8 cellular contexts compared by ENCODE assay signal in genomic region chr21:33238146-33238545, GRCh38. TPM values are rescaled to one million over a fixed set of nuclear protein-coding genes. Genes with fewer than 3 reads are reported as not detected.
DNase-seq lines count a peak whose midpoint lies in the region; ATAC-seq, FAIRE-seq and TF ChIP-seq lines count a peak whose summit lies in the region.
"Had no signal": no experiment of that assay in that cellular context is flagged by ENCODE, and none has a peak within 500 bp of the region (broad histone marks: within the 10 kb centered on the region; RNA-seq: fewer than 3 reads in every experiment).

No MANE protein-coding gene starts in this region.

- H3F3A ChIP-seq in SU-DHL-6 (ENCODE audit: insufficient read depth), result peaks cover 21% of the 10 kb centered on the region

- H3K27me3 ChIP-seq in SU-DHL-6 (ENCODE audit: low read length), result no peaks in the 10 kb centered on the region
- no peaks in the 10 kb centered on the region for H3K27me3 ChIP-seq in small intestine (ENCODE audit: control insufficient read depth in 2 of 2, insufficient read depth in 2 of 2, low read length in 2 of 2)
- H3K27me3 ChIP-seq in ovary, result no peaks in the 10 kb centered on the region
- H3K27me3 ChIP-seq: body of pancreas had no signal

- peak overlapping the region; percentile 32 for H3K4me3 ChIP-seq in SU-DHL-6 (ENCODE audit: insufficient read depth, low read length, poor library complexity, severe bottlenecking)
- no peak overlapping the region for H3K4me3 ChIP-seq in small intestine (ENCODE audit: low read depth in 1 of 2, low read length in 2 of 2)
- H3K4me3 ChIP-seq in ovary, result no peak overlapping the region
- H3K4me3 ChIP-seq: body of pancreas had no signal

- no peaks in the 10 kb centered on the region for H4K20me1 ChIP-seq in SU-DHL-6 (ENCODE audit: low read depth, low read length)

- H3K27ac ChIP-seq in SU-DHL-6 (ENCODE audit: low read depth, low read length) (peak overlapping the region; percentile 95), small intestine (ENCODE audit: low read depth in 1 of 2, low read length in 1 of 2) (peak overlapping the region; percentile 29 to 59), ovary (no peak overlapping the region)
- H3K27ac ChIP-seq: body of pancreas had no signal

- H3K9ac ChIP-seq in SU-DHL-6 (ENCODE audit: low read length), result peak overlapping the region; percentile 57

- no peak for TF ChIP-seq EP300 in ovary (IDR thresholded peaks at IDR 0.05)

- TF ChIP-seq POLR2A in ovary (IDR thresholded peaks at IDR 0.05), result no peak

- intact Hi-C loops in left cardiac atrium (cut with DNase I) (no loop called here), ovary (cut with DNase I) (no loop called here)

- DNase-seq in small intestine (no peak), left cardiac atrium (no peak), ovary (no peak), GM19239 (ENCODE audit: insufficient read length, low spot score) (no peak)
- DNase-seq: body of pancreas had no signal

- peaks cover 90% of the 10 kb centered on the region for H3K79me2 ChIP-seq in SU-DHL-6 (ENCODE audit: insufficient read depth, low read length)

- no peaks in the 10 kb centered on the region for H3K9me3 ChIP-seq in SU-DHL-6 (ENCODE audit: insufficient read depth, low read length)
- no peaks in the 10 kb centered on the region for H3K9me3 ChIP-seq in small intestine (ENCODE audit: control insufficient read depth, low read depth)
- H3K9me3 ChIP-seq in ovary, result no peaks in the 10 kb centered on the region
- H3K9me3 ChIP-seq: body of pancreas had no signal

- H3K4me1 ChIP-seq in small intestine (ENCODE audit: control insufficient read depth in 2 of 2, insufficient read depth in 1 of 2, low read depth in 1 of 2, low read length in 1 of 2) (peaks cover 0 to 3% of the 10 kb centered on the region in 2 donors), ovary (ENCODE audit: insufficient read depth) (no peaks in the 10 kb centered on the region)
- H3K4me1 ChIP-seq: body of pancreas had no signal

- H3K36me3 ChIP-seq in SU-DHL-6 (ENCODE audit: low read length) (peaks cover 11% of the 10 kb centered on the region; the same call in 1 of the 2 replicates), small intestine (ENCODE audit: control insufficient read depth in 2 of 2, insufficient read depth in 2 of 2, low read length in 2 of 2) (peaks cover 0 to 2% of the 10 kb centered on the region in 2 donors), ovary (no peaks in the 10 kb centered on the region)

- no peaks in the 10 kb centered on the region for H3K9me2 ChIP-seq in SU-DHL-6 (replicated peaks; ENCODE audit: insufficient read depth, low read length)

- no peak for TF ChIP-seq CTCF in SU-DHL-6 (IDR thresholded peaks at IDR 0.05; ENCODE audit: insufficient read depth, low read length, poor library complexity, severe bottlenecking)
- no peak for TF ChIP-seq CTCF in ovary (IDR thresholded peaks at IDR 0.05)

- peak overlapping the region; percentile 77 for H3K4me2 ChIP-seq in SU-DHL-6 (ENCODE audit: low read depth, low read length, poor library complexity, severe bottlenecking)

- no peak for FAIRE-seq in small intestine (lab: Jason Lieb, UNC)
- FAIRE-seq in GM19239 (lab: Jason Lieb, UNC), result no peak

- ATAC-seq in GM19025 (IDR thresholded peaks at IDR 0.05; ENCODE audit: low read depth, unreplicated experiment), result peak; percentile 2
- peak; percentile 17 for ATAC-seq in HG02840 (IDR thresholded peaks at IDR 0.05; ENCODE audit: low FRiP score, unreplicated experiment)
- no peak for ATAC-seq in left cardiac atrium
- ATAC-seq: body of pancreas had no signal

- H2AFZ ChIP-seq in SU-DHL-6 (ENCODE audit: low read depth, low read length, severe bottlenecking), result no peak overlapping the region

- WGBS in small intestine, 3 donors, result 70 to 91% (median 77%) methylated on average over 4 of the region's 4 CpGs
- 95 to 96% (median 95%) methylated on average over 4 of the region's 4 CpGs for WGBS in ovary, 3 donors

RNA-seq across cellular contexts. Expression of gene IFNAR2, which starts 8.4 kb away (rescaled TPM):
- polyA plus RNA-seq in small intestine (10 to 100 TPM in 2 of 3 donors, 1 to 10 TPM in 1; 4.9 to 15.8 (median 12.7) TPM), ovary (10 to 100 TPM; 13.8 to 30.4 TPM)
- total RNA-seq in left cardiac atrium (10 to 100 TPM; 14.6 to 26.8 TPM), ovary (10 to 100 TPM; 10.8 to 27.5 (median 20.5) TPM)

RNA-seq across cellular contexts. Expression of gene IL10RB, which starts 28.0 kb away (rescaled TPM):
- 10 to 100 TPM; 30.9 to 46.7 (median 41.2) TPM for polyA plus RNA-seq in small intestine
- 10 to 100 TPM; 14.9 to 16.7 TPM for total RNA-seq in left cardiac atrium
- total RNA-seq in ovary, result 10 to 100 TPM; 18.1 to 25.5 (median 23.8) TPM
- 10 to 100 TPM; 31.5 to 31.7 TPM for polyA plus RNA-seq in ovary

Comparison
In these comparisons a context has a peak if more than half of its experiments do, and no peak if none do; other contexts are left out.
1. ATAC-seq: peak in GM19025 (single experiment) and HG02840 (single experiment); none in left cardiac atrium (0 of 2).
2. H3K27ac ChIP-seq: peak in SU-DHL-6 (single experiment) and small intestine (2 of 2); none in ovary (0 of 2).